9 cellular contexts compared by ENCODE assay signal in genomic region chr2:64204716-64205115, GRCh38.
DNase-seq lines count a peak whose midpoint lies in the region; ATAC-seq, FAIRE-seq and TF ChIP-seq lines count a peak whose summit lies in the region.
"Had no signal": no experiment of that assay in that cellular context is flagged by ENCODE, and none has a peak within 500 bp of the region (broad histone marks: within the 10 kb centered on the region; RNA-seq: fewer than 3 reads in every experiment).

No MANE protein-coding gene starts in this region.

- H3K9me3 ChIP-seq in Panc1 (ENCODE audit: control insufficient read depth, insufficient read depth, low read depth, low read length) (no peaks in the 10 kb centered on the region), esophagus (ENCODE audit: control insufficient read depth in 2 of 2, insufficient read depth in 1 of 2, low read depth in 1 of 2, low read length in 1 of 2) (no peaks in the 10 kb centered on the region)

- in situ Hi-C loops in Panc1 (cut with HindIII; ENCODE audit: low pct_unique_long_range_greater_than_20kb, low sequenced_read_pairs) = no loop called here

- POLR2A ChIA-PET in Panc1 (lab: Charles Lee) = interaction anchor here (0.6 kb wide), 1 partner anchor 177 kb away, joined by 3 read pairs; no protein-coding TSS in a partner anchor

- H3K27me3 ChIP-seq in Panc1 (ENCODE audit: control insufficient read depth, insufficient read depth, low read length) (no peaks in the 10 kb centered on the region), esophagus (ENCODE audit: control insufficient read depth in 1 of 2, insufficient read depth in 2 of 2, low read length in 2 of 2) (no peaks in the 10 kb centered on the region)

- TF ChIP-seq POLR2A in GM12891 (IDR thresholded peaks at IDR 0.05; ENCODE audit: low read depth, low read length) = no peak

- DNase-seq in GM12891 (ENCODE audit: insufficient read length, low spot score) = no peak
- DNase-seq in Panc1 (ENCODE audit: low read depth, low spot score) = no peak
- DNase-seq in renal cortical epithelial cell (ENCODE audit: low read depth) = peak; percentile 11
- no peak for DNase-seq in cerebellar nuclear complex (lab: John Stamatoyannopoulos, UW)
- DNase-seq in NCI-H446 (lab: John Stamatoyannopoulos, UW) = no peak
- DNase-seq: NCI-H69 had no signal

- H3K4me1 ChIP-seq in Panc1 (ENCODE audit: control insufficient read depth, insufficient read depth, low read length) = no peaks in the 10 kb centered on the region; the same call in 1 of the 2 replicates
- H3K4me1 ChIP-seq in esophagus (ENCODE audit: control insufficient read depth in 2 of 2, insufficient read depth in 2 of 2, low read length in 1 of 2) = peaks cover 0 to 8% of the 10 kb centered on the region in 2 donors

- WGBS in esophagus, 2 donors = 73 to 75% methylated on average over 5 of the region's 5 CpGs

- BruUV-seq in Panc1 (replicated peaks; lab: Mats Ljungman, UMichigan) = no TSS peak

- intact Hi-C loops in Panc1 (cut with micrococcal nuclease; ENCODE audit: unreplicated experiment) = no loop called here

- no peak for ATAC-seq in Panc1
- ATAC-seq in GM19463 (IDR thresholded peaks at IDR 0.05; ENCODE audit: unreplicated experiment) = no peak
- no peak for ATAC-seq in HG02678 (IDR thresholded peaks at IDR 0.05; ENCODE audit: unreplicated experiment)

- peak; percentile 55 for FAIRE-seq in GM12891 (lab: Jason Lieb, UNC)

- no peak overlapping the region for H3K27ac ChIP-seq in Panc1 (ENCODE audit: low read length)
- peak overlapping the region; percentile 40 to 92 for H3K27ac ChIP-seq in esophagus (ENCODE audit: low read depth in 2 of 2, low read length in 1 of 2)

- TF ChIP-seq CTCF in Panc1 (IDR thresholded peaks at IDR 0.05) = 0 out of 2 replicates have a peak, but pooled peaks have one; percentile 3

- H3K36me3 ChIP-seq in Panc1 (ENCODE audit: control insufficient read depth, insufficient read depth, low read length) = no peaks in the 10 kb centered on the region
- no peaks in the 10 kb centered on the region for H3K36me3 ChIP-seq in esophagus (ENCODE audit: control insufficient read depth in 2 of 2, insufficient read depth in 2 of 2, low read length in 1 of 2)

- H3K4me3 ChIP-seq in Panc1 (ENCODE audit: low read depth in 2 of 2, low read length in 2 of 2) (no peak overlapping the region), esophagus (ENCODE audit: low read depth in 1 of 2, low read length in 2 of 2) (no peak overlapping the region)

- CTCF ChIA-PET in Panc1 (lab: Charles Lee) = no interaction called here

TF ChIP-seq in GM12891, 5 proteins besides CTCF, POLR2A, EP300 and RAD21:
- TF ChIP-seq POLR2AphosphoS5 (IDR thresholded peaks at IDR 0.05; ENCODE audit: low read depth, low read length) (no peak), POU2F2 (IDR thresholded peaks at IDR 0.05; ENCODE audit: low read depth, low read length) (0 out of 2 replicates have a peak, but pooled peaks have one; percentile 9), PAX5 (IDR thresholded peaks at IDR 0.05; ENCODE audit: insufficient read depth, low read length, severe bottlenecking) (no peak), TAF1 (IDR thresholded peaks at IDR 0.05; ENCODE audit: low read depth, low read length) (no peak), SPI1 (IDR thresholded peaks at IDR 0.05; ENCODE audit: low read depth, low read length) (no peak)
